In the genomic region with DNA sequence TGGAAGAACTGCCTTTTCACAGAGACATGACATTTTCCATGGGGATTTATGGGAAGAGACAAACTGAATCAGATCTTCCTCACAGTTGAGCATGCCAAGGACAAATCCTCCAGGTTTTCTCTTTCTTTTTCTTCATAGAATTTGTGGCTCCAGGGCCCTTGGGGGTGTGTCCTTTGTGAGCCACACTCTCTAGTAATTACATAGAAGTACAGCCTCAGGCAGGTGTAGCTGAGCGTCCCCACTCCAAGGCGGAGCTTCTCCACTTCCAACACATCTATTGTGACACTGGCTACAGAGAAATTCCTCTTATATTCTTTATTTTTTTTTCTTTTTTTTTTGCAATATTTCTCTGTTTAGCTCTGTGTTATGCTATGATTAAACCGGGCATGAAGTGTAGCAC, we compare ENCODE assay signal across 22 cellular contexts.
"Had no signal": no experiment of that assay in that cellular context is flagged by ENCODE, and none has a peak within 500 bp of the region (broad histone marks: within the 10 kb centered on the region; RNA-seq: fewer than 3 reads in every experiment).

No MANE protein-coding gene starts in this region.

- H3K4me2 ChIP-seq: hepatocyte had no signal

- DNase-seq: activated CD4-positive, alpha-beta memory T cell treated with anti-CD3 and anti-CD28 coated beads, Interleukin-2, amount 10 ng/mL, durations not matched to agents 7 days and 5 days; activated CD4-positive, alpha-beta T cell treated with anti-CD3 and anti-CD28 coated beads for 1 hour; activated CD4-positive, alpha-beta T cell treated with anti-CD3 and anti-CD28 coated beads, Interleukin-2, amount 10 ng/mL, durations not matched to agents 7 days and 5 days; activated CD8-positive, alpha-beta memory T cell treated with anti-CD3 and anti-CD28 coated beads, Interleukin-2, amount 50 U/mL, for 48 hours; activated gamma-delta T cell; activated naive CD4-positive, alpha-beta T cell treated with anti-CD3 and anti-CD28 coated beads, Interleukin-2, amount 50 U/mL, for 16 hours; activated T-cell treated with anti-CD3 and anti-CD28 coated beads, Interleukin-2, amount 50 U/mL, for 24 hours; amniotic stem cell; brain microvascular endothelial cell; dorsolateral prefrontal cortex; effector memory CD4-positive, alpha-beta T cell; left cardiac atrium; left ventricle myocardium superior; right lobe of liver; stimulated activated CD4-positive, alpha-beta T cell treated with anti-CD3 and anti-CD28 coated beads, Interleukin-2, amount 100 ng/mL, for 48 hours; stimulated activated naive CD4-positive, alpha-beta T cell treated with Interleukin-2 at 50 U/mL for 16 hours had no signal

- FAIRE-seq: astrocyte, keratinocyte had no signal

- H3K4me3 ChIP-seq: coronary artery, dorsolateral prefrontal cortex, gastroesophageal sphincter, hepatocyte, right lobe of liver, tibial nerve had no signal

- H3K27me3 ChIP-seq: brain microvascular endothelial cell, dorsolateral prefrontal cortex, gastroesophageal sphincter, hepatocyte, right lobe of liver, tibial nerve had no signal

- H3K79me2 ChIP-seq: hepatocyte had no signal

- H3K4me1 ChIP-seq: right lobe of liver had no signal

- H3K9me3 ChIP-seq: gastroesophageal sphincter, right lobe of liver, tibial nerve had no signal

- H3K27ac ChIP-seq: brain microvascular endothelial cell, coronary artery, dorsolateral prefrontal cortex, gastroesophageal sphincter, hepatocyte, right lobe of liver, tibial nerve had no signal

- H3K36me3 ChIP-seq: brain microvascular endothelial cell, gastroesophageal sphincter, right lobe of liver, tibial nerve had no signal
